8 cellular contexts compared by ENCODE assay signal in the genomic region with DNA sequence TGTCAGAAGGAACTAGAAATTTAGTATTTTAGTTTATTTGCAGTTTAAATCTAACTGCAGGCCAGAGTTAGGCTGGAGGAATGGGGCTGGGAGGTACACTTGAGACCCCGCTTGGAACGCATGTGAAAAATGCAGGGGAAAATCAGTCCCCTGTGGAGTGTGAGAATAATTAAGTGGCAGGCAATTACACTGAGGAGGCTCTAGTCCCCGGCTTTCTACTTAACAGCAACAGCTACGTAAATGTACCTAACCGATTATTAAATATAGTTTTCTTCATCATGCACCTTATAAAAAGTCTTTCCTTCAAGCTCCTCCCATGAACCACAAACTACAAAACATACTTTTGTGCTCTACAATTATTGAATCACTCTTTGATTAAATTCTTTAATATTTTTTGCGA. TPM values are rescaled to one million over a fixed set of nuclear protein-coding genes. Genes with fewer than 3 reads are reported as not detected.
DNase-seq lines count a peak whose midpoint lies in the region; TF ChIP-seq lines count a peak whose summit lies in the region.

No MANE protein-coding gene starts in this region.

- DNase-seq in NCI-H2227 (lab: John Stamatoyannopoulos, UW; ENCODE audit: unreplicated experiment): peak; percentile 13
- no peak for DNase-seq in NCI-H2227 treated with DMSO at 0.1 percent for 48 hours (lab: John Stamatoyannopoulos, UW)
- DNase-seq in stimulated activated CD4-positive, alpha-beta T cell treated with anti-CD3 and anti-CD28 coated beads, Interleukin-2, amount 100 ng/mL, for 24 hours: no peak
- DNase-seq in GM10266 (ENCODE audit: extremely low spot score): no peak
- no peak for DNase-seq in NCI-H1930 (lab: John Stamatoyannopoulos, UW)

- peaks cover 17% of the 10 kb centered on the region; the same call in 1 of the 2 replicates for H3K9me3 ChIP-seq in OCI-LY3 (ENCODE audit: insufficient read depth, low read length)
- peaks cover 4% of the 10 kb centered on the region for H3K9me3 ChIP-seq in ectodermal cell (ENCODE audit: control insufficient read depth, low read length)
- H3K9me3 ChIP-seq in mucosa of stomach (ENCODE audit: control insufficient read depth, low read length): no peaks in the 10 kb centered on the region

- peak overlapping the region; percentile 66 for H3K4me2 ChIP-seq in OCI-LY3 (ENCODE audit: low read length)

- peak overlapping the region; percentile 91; the same call in 1 of the 2 replicates for H2AFZ ChIP-seq in OCI-LY3 (ENCODE audit: low read depth, low read length)

- 0 out of 2 replicates have a peak, but pooled peaks have one; percentile 4 for TF ChIP-seq CTCF in OCI-LY3 (IDR thresholded peaks at IDR 0.05; ENCODE audit: low read depth, low read length)
- TF ChIP-seq CTCF in GM10266 (IDR thresholded peaks at IDR 0.05; ENCODE audit: control insufficient read depth, insufficient read depth, low read depth, missing control alignments): no peak

- H3K4me1 ChIP-seq in OCI-LY3 (ENCODE audit: low read length) (peaks cover 6% of the 10 kb centered on the region), ectodermal cell (ENCODE audit: control insufficient read depth, insufficient read depth, low read length) (no peaks in the 10 kb centered on the region), mucosa of stomach (ENCODE audit: control insufficient read depth, insufficient read depth, low read length) (peaks cover 2% of the 10 kb centered on the region)

- H4K20me1 ChIP-seq in OCI-LY3 (ENCODE audit: insufficient read depth, low read length): no peaks in the 10 kb centered on the region

- H3K27ac ChIP-seq in OCI-LY3 (ENCODE audit: low read length): peak overlapping the region; percentile 80
- peak overlapping the region; percentile 97 for H3K27ac ChIP-seq in ectodermal cell (ENCODE audit: insufficient read depth, low read depth, low read length, poor library complexity, severe bottlenecking)

- H3K4me3 ChIP-seq in OCI-LY3 (ENCODE audit: low read length) (peak overlapping the region; percentile 86), ectodermal cell (ENCODE audit: insufficient read depth, low read depth, low read length) (peak overlapping the region; percentile 77), mucosa of stomach (ENCODE audit: low read length) (peak overlapping the region; percentile 99)

- H3K9ac ChIP-seq in OCI-LY3 (ENCODE audit: low read length) (peak overlapping the region; percentile 96), mucosa of stomach (ENCODE audit: low read length) (peak overlapping the region; percentile 100)

- H3K27me3 ChIP-seq in OCI-LY3 (ENCODE audit: low read depth, low read length) (no peaks in the 10 kb centered on the region), ectodermal cell (ENCODE audit: control insufficient read depth, insufficient read depth, low read length, poor library complexity, severe bottlenecking) (no peaks in the 10 kb centered on the region), mucosa of stomach (ENCODE audit: control insufficient read depth, insufficient read depth, low read length) (no peaks in the 10 kb centered on the region)

- H3K79me2 ChIP-seq in OCI-LY3 (ENCODE audit: low read length): peaks cover 55% of the 10 kb centered on the region

- H3K36me3 ChIP-seq in OCI-LY3 (replicated peaks; ENCODE audit: low read depth, low read length) (peaks cover 29% of the 10 kb centered on the region), ectodermal cell (ENCODE audit: control insufficient read depth, insufficient read depth, low read length) (peaks cover 18% of the 10 kb centered on the region), mucosa of stomach (ENCODE audit: control insufficient read depth, insufficient read depth, low read length) (no peaks in the 10 kb centered on the region)

- 2 to 4% methylated on average over 5 to 6 of the region's 6 CpGs for WGBS in ectodermal cell, 2 experiments

RNA-seq across cellular contexts. Expression of a gene that starts 0.8 kb away (rescaled TPM):
- polyA plus RNA-seq in ectodermal cell (2013, experiment 1 of 4): 31.8 TPM
- polyA plus RNA-seq in ectodermal cell (2013, experiment 2 of 4): 37.0 TPM
- 23.3 TPM for polyA plus RNA-seq in ectodermal cell (2013, experiment 3 of 4)
- 30.4 TPM for polyA plus RNA-seq in ectodermal cell (2013, experiment 4 of 4)

RNA-seq across cellular contexts. Expression of a gene that starts 30.4 kb away (rescaled TPM):
- 125 TPM for polyA plus RNA-seq in ectodermal cell (2013, experiment 1 of 4)
- polyA plus RNA-seq in ectodermal cell (2013, experiment 2 of 4): 133 TPM
- polyA plus RNA-seq in ectodermal cell (2013, experiment 3 of 4): 96.2 TPM
- polyA plus RNA-seq in ectodermal cell (2013, experiment 4 of 4): 116 TPM
